8 cellular contexts compared by ENCODE assay signal in the genomic region with DNA sequence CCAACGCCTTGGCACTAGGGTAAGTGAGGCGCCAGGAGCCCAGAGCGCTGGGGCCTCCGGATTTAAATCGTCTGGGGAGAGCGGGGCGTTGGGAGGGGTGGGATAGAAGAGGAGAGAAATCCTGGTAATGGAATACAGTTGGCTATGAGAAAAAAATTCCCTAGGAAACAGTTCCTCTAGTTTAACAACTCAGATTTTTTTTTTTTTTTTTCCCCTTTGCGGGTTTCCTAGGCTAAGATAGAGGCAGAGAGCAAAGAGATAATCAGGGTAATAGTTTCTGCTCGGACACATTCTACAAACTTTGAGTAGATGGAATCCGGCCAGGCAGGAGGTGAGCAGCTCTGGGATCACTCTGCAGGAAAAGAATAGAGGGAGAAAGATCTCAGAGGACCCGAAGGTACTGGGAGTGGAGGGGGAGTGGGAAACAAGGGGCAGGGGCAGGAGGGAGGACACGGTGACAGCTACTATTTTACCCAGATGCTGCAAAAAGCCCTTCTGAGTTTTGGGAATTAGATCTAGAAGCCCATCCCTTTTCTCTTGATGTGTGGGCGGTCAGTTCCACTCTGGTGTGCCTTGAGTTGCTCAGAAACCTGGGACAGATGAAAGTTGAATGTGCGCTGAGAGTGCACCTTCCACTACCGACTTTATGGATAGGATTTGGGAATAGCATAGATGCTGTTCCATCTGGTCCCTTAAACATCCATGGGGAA. TPM values are rescaled to one million over a fixed set of nuclear protein-coding genes. Genes with fewer than 3 reads are reported as not detected.
DNase-seq lines count a peak whose midpoint lies in the region; TF ChIP-seq lines count a peak whose summit lies in the region.

No MANE protein-coding gene starts in this region.

- no peaks in the 10 kb centered on the region for H3K36me3 Mint-ChIP-seq in CD4-positive, alpha-beta memory T cell
- no peaks in the 10 kb centered on the region for H3K36me3 Mint-ChIP-seq in progenitor cell of endocrine pancreas (ENCODE audit: insufficient read depth)

- H2AFZ ChIP-seq in fibroblast of lung (ENCODE audit: low read length): no peak overlapping the region

- peak overlapping the region in 3 of 7 donors; percentile 4 to 60 (median 47) for H3K27ac Mint-ChIP-seq in CD4-positive, alpha-beta memory T cell
- H3K27ac Mint-ChIP-seq in progenitor cell of endocrine pancreas: peak overlapping the region; percentile 48

- POLR2A ChIA-PET in CD4-positive, alpha-beta memory T cell (lab: Charles Lee; ENCODE audit: partially characterized antibody): interaction anchor here (1.1 kb wide), 1 partner anchor 105 kb away, joined by 3 read pairs; no protein-coding TSS in a partner anchor

- no peaks in the 10 kb centered on the region for H3K9me3 ChIP-seq in CD4-positive, alpha-beta memory T cell (ENCODE audit: control insufficient read depth in 1 of 2, low read length in 2 of 2)
- H3K9me3 ChIP-seq in fibroblast of lung (ENCODE audit: control insufficient read depth, insufficient read depth, low read depth, low read length): no peaks in the 10 kb centered on the region

- H3K4me2 ChIP-seq in fibroblast of lung (ENCODE audit: extremely low read depth, insufficient read depth, low read length): peak overlapping the region; percentile 72

- no peak overlapping the region for H3K4me3 ChIP-seq in CD4-positive, alpha-beta memory T cell (ENCODE audit: low read length in 2 of 2)
- peak overlapping the region; percentile 40 to 71 (median 52) for H3K4me3 ChIP-seq in fibroblast of lung (replicated peaks in 1 of 4; ENCODE audit: control extremely low read depth in 1 of 4, insufficient read depth in 1 of 4, low read depth in 3 of 4, low read length in 4 of 4)

- H3K79me2 ChIP-seq in fibroblast of lung (ENCODE audit: control insufficient read depth, insufficient read depth, low read length): peaks cover 20% of the 10 kb centered on the region

- H3K4me1 ChIP-seq in CD4-positive, alpha-beta memory T cell (ENCODE audit: insufficient read depth, low read length): peaks cover 11% of the 10 kb centered on the region
- H3K4me1 ChIP-seq in fibroblast of lung (ENCODE audit: control insufficient read depth, extremely low read depth, insufficient read depth, low read length): peaks cover 8% of the 10 kb centered on the region

- intact Hi-C loops in CD4-positive, alpha-beta memory T cell (cut with micrococcal nuclease): loop anchor here (2.0 to 5.0 kb wide), 2 partner anchors 55 to 104 kb away; a partner anchor contains a TSS

- H3K9me3 Mint-ChIP-seq in CD4-positive, alpha-beta memory T cell: peaks cover 0 to 5% (median 0%) of the 10 kb centered on the region in 8 donors
- no peaks in the 10 kb centered on the region for H3K9me3 Mint-ChIP-seq in progenitor cell of endocrine pancreas (ENCODE audit: low read depth)

- no peaks in the 10 kb centered on the region for H3K36me3 ChIP-seq in CD4-positive, alpha-beta memory T cell (ENCODE audit: insufficient read depth, low read length)
- H3K36me3 ChIP-seq in fibroblast of lung (ENCODE audit: control insufficient read depth, insufficient read depth, low read length): no peaks in the 10 kb centered on the region

- H3K27ac ChIP-seq in CD4-positive, alpha-beta memory T cell (ENCODE audit: low read depth, low read length): no peak overlapping the region
- peak overlapping the region; percentile 97 for H3K27ac ChIP-seq in fibroblast of lung (ENCODE audit: insufficient read depth, low read length)

- peaks cover 18 to 33% of the 10 kb centered on the region in 2 donors for H3K27me3 Mint-ChIP-seq in CD4-positive, alpha-beta memory T cell
- H3K27me3 Mint-ChIP-seq in progenitor cell of endocrine pancreas: peaks cover 60% of the 10 kb centered on the region

- TF ChIP-seq CTCF in fibroblast of lung (conservative IDR thresholded peaks at IDR 0.05 in 1 of 2, IDR thresholded peaks at IDR 0.05 in 1 of 2; ENCODE audit: low read depth in 1 of 2, low read length in 2 of 2): no peak
- TF ChIP-seq CTCF in progenitor cell of endocrine pancreas (IDR thresholded peaks at IDR 0.05; ENCODE audit: unreplicated experiment): no peak

- no peak for DNase-seq in CD4-positive, alpha-beta memory T cell
- DNase-seq in SW480 (ENCODE audit: low spot score) (peak; percentile 56), fibroblast of lung (ENCODE audit: low read depth in 2 of 2) (no peak), progenitor cell of endocrine pancreas (ENCODE audit: low spot score, unreplicated experiment) (no peak), HK-2 (ENCODE audit: unreplicated experiment) (no peak), 8988T (no peak), superior temporal gyrus (ENCODE audit: extremely low spot score) (no peak), MV-4-11 (lab: John Stamatoyannopoulos, UW) (no peak)

- CTCF ChIA-PET in CD4-positive, alpha-beta memory T cell (lab: Charles Lee; ENCODE audit: partially characterized antibody): interaction anchor here (1.0 to 2.0 kb wide), 3 partner anchors 26 to 102 kb away, joined by 3 to 12 read pairs (median 4); no protein-coding TSS in a partner anchor

- peaks cover 3 to 13% (median 5%) of the 10 kb centered on the region in 4 donors for H3K4me1 Mint-ChIP-seq in CD4-positive, alpha-beta memory T cell
- peaks cover 19% of the 10 kb centered on the region for H3K4me1 Mint-ChIP-seq in progenitor cell of endocrine pancreas (ENCODE audit: low read depth)

- H4K20me1 ChIP-seq in fibroblast of lung (ENCODE audit: control insufficient read depth, extremely low read depth, insufficient read depth, low read length): no peaks in the 10 kb centered on the region

- H3K27me3 ChIP-seq in CD4-positive, alpha-beta memory T cell (ENCODE audit: insufficient read depth, low read length): peaks cover 6% of the 10 kb centered on the region
- no peaks in the 10 kb centered on the region for H3K27me3 ChIP-seq in fibroblast of lung (ENCODE audit: control insufficient read depth, insufficient read depth, low read length)

- peak overlapping the region; percentile 76 to 91 (median 86) for H3K4me3 Mint-ChIP-seq in CD4-positive, alpha-beta memory T cell
- peak overlapping the region; percentile 69 for H3K4me3 Mint-ChIP-seq in progenitor cell of endocrine pancreas (ENCODE audit: low read depth)

- H3K9ac ChIP-seq in fibroblast of lung (ENCODE audit: insufficient read depth, low read length): peak overlapping the region; percentile 63

RNA-seq across cellular contexts. Expression of a gene that starts 0.4 kb away (rescaled TPM):
- not detected for total RNA-seq in CD4-positive, alpha-beta memory T cell
- under 1 TPM in 1 of 2 donors, not detected in 1; 0.14 TPM for polyA plus RNA-seq in CD4-positive, alpha-beta memory T cell
- total RNA-seq in fibroblast of lung (2.3 and 4.8 TPM in 2 replicates), progenitor cell of endocrine pancreas (4.0 and 7.1 TPM in 2 replicates)
- polyA plus RNA-seq in fibroblast of lung: 46.8 and 83.8 TPM in 2 replicates
- 19.1 and 34.8 TPM in 2 replicates for polyA plus RNA-seq in fibroblast of lung (2012)
- 139 and 200 TPM in 2 replicates for polyA minus RNA-seq in fibroblast of lung (ENCODE audit: low replicate concordance)

Comparison
In these comparisons a context has a peak if more than half of its experiments do, and no peak if none do; other contexts are left out.
1. H3K4me3 ChIP-seq: peak in fibroblast of lung (4 of 4); none in CD4-positive, alpha-beta memory T cell (0 of 2).